ENCODE assay signal across 8 cellular contexts in genomic region chr11:68030318-68031135, GRCh38. TPM values are rescaled to one million over a fixed set of nuclear protein-coding genes. Genes with fewer than 3 reads are reported as not detected.
DNase-seq lines count a peak whose midpoint lies in the region; ATAC-seq, FAIRE-seq and TF ChIP-seq lines count a peak whose summit lies in the region.

Gene NDUFS8, plus strand, starts transcription at chr11:68030681. Its CDS starts 1,471 bp downstream, at chr11:68032152.

- H3K36me3 ChIP-seq in OCI-LY7 (ENCODE audit: insufficient read depth, low read length) (peaks cover 18% of the 10 kb centered on the region), endothelial cell of umbilical vein (ENCODE audit: control insufficient read depth in 2 of 2, extremely low read depth in 1 of 2, insufficient read depth in 2 of 2, low read length in 2 of 2) (peaks cover 0 to 16% of the 10 kb centered on the region in 2 experiments)

- dilution Hi-C loops in endothelial cell of umbilical vein (cut with MboI; ENCODE audit: extremely low pct_ligation_motif_present, low sequenced_read_pairs): no loop called here

- peak within 1 kb of the TSS; percentile 59; the same call in 1 of the 2 replicates for H2AFZ ChIP-seq in OCI-LY7 (ENCODE audit: low read length)
- peak within 1 kb of the TSS; percentile 82 for H2AFZ ChIP-seq in endothelial cell of umbilical vein (ENCODE audit: low read depth, low read length)

- peak within 1 kb of the TSS; percentile 93 for H3K4me3 ChIP-seq in OCI-LY7 (ENCODE audit: low read depth, low read length, poor library complexity, severe bottlenecking)
- peak within 1 kb of the TSS; percentile 50 to 83 (median 79) for H3K4me3 ChIP-seq in endothelial cell of umbilical vein (replicated peaks in 1 of 3; ENCODE audit: insufficient read depth in 1 of 3, low read depth in 1 of 3, low read length in 3 of 3)

- peak within 1 kb of the TSS; percentile 79 for H3K9ac ChIP-seq in endothelial cell of umbilical vein (replicated peaks; ENCODE audit: extremely low read depth, insufficient read depth, low read length)

- BruUV-seq in OCI-LY7 (replicated peaks; lab: Mats Ljungman, UMichigan) (TSS peak; percentile 50), endothelial cell of umbilical vein (replicated peaks; lab: Mats Ljungman, UMichigan) (no TSS peak)

- DNase-seq in D721Med (ENCODE audit: insufficient read length, low spot score): peak; percentile 99
- DNase-seq in HuH-7.5 (ENCODE audit: low spot score): peak; percentile 100
- peak; percentile 99 for DNase-seq in OCI-LY7 (ENCODE audit: low spot score)
- DNase-seq in activated T-cell treated with anti-CD3 and anti-CD28 coated beads for 1 hour (ENCODE audit: low read depth): peak; percentile 94
- DNase-seq in endothelial cell of umbilical vein (ENCODE audit: low read depth, low spot score): peak; percentile 100
- DNase-seq in midbrain (lab: John Stamatoyannopoulos, UW): peak; percentile 99
- peak; percentile 93 for DNase-seq in stimulated activated CD8-positive, alpha-beta memory T cell treated with anti-CD3 and anti-CD28 coated beads, Interleukin-2, amount 100 ng/mL, for 1 hour (ENCODE audit: low read depth in 2 of 2)

- FAIRE-seq in D721Med (lab: Jason Lieb, UNC) (no peak), endothelial cell of umbilical vein (lab: Jason Lieb, UNC) (peak; percentile 100)

- H4K20me1 ChIP-seq in OCI-LY7 (ENCODE audit: insufficient read depth, low read length) (no peaks in the 10 kb centered on the region), endothelial cell of umbilical vein (replicated peaks; ENCODE audit: control insufficient read depth, extremely low read depth, insufficient read depth, low read length) (no peaks in the 10 kb centered on the region)

- no peaks in the 10 kb centered on the region for H3K9me2 ChIP-seq in OCI-LY7 (ENCODE audit: insufficient read depth, low read length)

- peak within 1 kb of the TSS; percentile 97 for H3K4me2 ChIP-seq in OCI-LY7 (ENCODE audit: low read length)
- peak within 1 kb of the TSS; percentile 56 for H3K4me2 ChIP-seq in endothelial cell of umbilical vein (ENCODE audit: insufficient read depth, low read length)

- POLR2A ChIA-PET in OCI-LY7 (lab: Charles Lee) (interaction anchor here (0.6 to 1.6 kb wide), 3 partner anchors 9 to 181 kb away, joined by 3 to 5 read pairs (median 5); partner anchors contain the start of gene TCIRG1), endothelial cell of umbilical vein (lab: Charles Lee) (no interaction called here)

- TF ChIP-seq CTCF in D721Med (IDR thresholded peaks at IDR 0.05; ENCODE audit: insufficient read depth, missing control alignments) (no peak), OCI-LY7 (conservative IDR thresholded peaks at IDR 0.05; ENCODE audit: low read length) (no peak), endothelial cell of umbilical vein (IDR thresholded peaks at IDR 0.05; ENCODE audit: extremely low read depth in 1 of 2, insufficient read depth in 1 of 2, low read depth in 1 of 2, low read length in 2 of 2) (no peak)

- peak within 1 kb of the TSS; percentile 48 for H3K27ac ChIP-seq in OCI-LY7 (ENCODE audit: low read depth, low read length, poor library complexity, severe bottlenecking)
- H3K27ac ChIP-seq in endothelial cell of umbilical vein (ENCODE audit: insufficient read depth, low read depth, low read length): peak within 1 kb of the TSS; percentile 43

- CTCF ChIA-PET in OCI-LY7 (lab: Charles Lee; ENCODE audit: unreplicated experiment): no interaction called here
- CTCF ChIA-PET in endothelial cell of umbilical vein (lab: Charles Lee): interaction anchor here (1.0 kb wide), 1 partner anchor 9 kb away, joined by 3 read pairs; the partner anchor contains the start of gene TCIRG1

- peaks cover 33% of the 10 kb centered on the region for H3K4me1 ChIP-seq in OCI-LY7 (ENCODE audit: insufficient read depth, low read length, poor library complexity, severe bottlenecking)
- H3K4me1 ChIP-seq in endothelial cell of umbilical vein (ENCODE audit: control insufficient read depth, extremely low read depth, insufficient read depth, low read length): peaks cover 11% of the 10 kb centered on the region

- intact Hi-C loops in OCI-LY7 (cut with micrococcal nuclease; ENCODE audit: unreplicated experiment) (no loop called here), endothelial cell of umbilical vein (cut with micrococcal nuclease) (loop anchor here (1.0 kb wide), 1 partner anchor 8 kb away; no protein-coding TSS in a partner anchor)

- H3K27me3 ChIP-seq in endothelial cell of umbilical vein (ENCODE audit: control insufficient read depth in 2 of 2, insufficient read depth in 2 of 2, low read length in 2 of 2): no peaks in the 10 kb centered on the region

- H3K9me1 ChIP-seq in endothelial cell of umbilical vein (replicated peaks; ENCODE audit: control insufficient read depth, extremely low read depth, insufficient read depth, low read length): no peaks in the 10 kb centered on the region

- H3K79me2 ChIP-seq in OCI-LY7 (ENCODE audit: insufficient read depth, low read depth, low read length): peaks cover 11% of the 10 kb centered on the region; the same call in 1 of the 2 replicates
- peaks cover 18% of the 10 kb centered on the region for H3K79me2 ChIP-seq in endothelial cell of umbilical vein (ENCODE audit: control insufficient read depth, insufficient read depth, low read length)

- ATAC-seq in GM21526 (IDR thresholded peaks at IDR 0.05; ENCODE audit: low FRiP score, unreplicated experiment): peak; percentile 79

- peak; percentile 83 for TF ChIP-seq POLR2A in endothelial cell of umbilical vein (IDR thresholded peaks at IDR 0.05; ENCODE audit: low read depth, low read length)

- H3K9me3 ChIP-seq in OCI-LY7 (ENCODE audit: low read length): no peaks in the 10 kb centered on the region
- H3K9me3 ChIP-seq in endothelial cell of umbilical vein (replicated peaks; ENCODE audit: control insufficient read depth, insufficient read depth, low read length): no peaks in the 10 kb centered on the region

TF ChIP-seq in endothelial cell of umbilical vein, 7 proteins besides CTCF, POLR2A, EP300 and RAD21:
- peak; percentile 40 for TF ChIP-seq POLR2AphosphoS5 (IDR thresholded peaks at IDR 0.05; ENCODE audit: insufficient read depth, low read depth, low read length)
- no peak for TF ChIP-seq MYC (IDR thresholded peaks at IDR 0.05; ENCODE audit: low read depth, low read length)
TF ChIP-seq in endothelial cell of umbilical vein: peak in this region for 1.

RNA-seq across cellular contexts. Expression of gene NDUFS8, which starts in this region (rescaled TPM):
- 152 and 173 TPM in 2 replicates for total RNA-seq in OCI-LY7 (2014; rRNA removed; shearing (Covaris generic))
- 126 and 132 TPM in 2 replicates for total RNA-seq in OCI-LY7 (2022)
- 150 and 170 TPM in 2 replicates for total RNA-seq in endothelial cell of umbilical vein
- polyA plus RNA-seq in endothelial cell of umbilical vein: 166 and 220 TPM in 2 replicates
- polyA plus RNA-seq in endothelial cell of umbilical vein (2011; cell fraction: cytosol; rRNA removed): 85.9 and 127 TPM in 2 replicates
- polyA plus RNA-seq in endothelial cell of umbilical vein (2011; cell fraction: nucleus; rRNA removed): 58.1 and 68.9 TPM in 2 replicates
- polyA plus RNA-seq in endothelial cell of umbilical vein (2012): 96.4 and 179 TPM in 2 replicates
- 74.2 and 83.9 TPM in 2 replicates for polyA minus RNA-seq in endothelial cell of umbilical vein
- 260 TPM for polyA minus RNA-seq in endothelial cell of umbilical vein (2011; cell fraction: cytosol; rRNA and poly(A)+ RNA removed)
- 32.0 and 34.3 TPM in 2 replicates for polyA minus RNA-seq in endothelial cell of umbilical vein (2011; cell fraction: nucleus; rRNA and poly(A)+ RNA removed)

Comparison
In these comparisons a context has a peak if more than half of its experiments do, and no peak if none do; other contexts are left out.
1. Peak in every context shown above with its lines: DNase-seq, ATAC-seq, H3K4me3 ChIP-seq and H3K27ac ChIP-seq.